26 cellular contexts compared by ENCODE assay signal in the genomic region with DNA sequence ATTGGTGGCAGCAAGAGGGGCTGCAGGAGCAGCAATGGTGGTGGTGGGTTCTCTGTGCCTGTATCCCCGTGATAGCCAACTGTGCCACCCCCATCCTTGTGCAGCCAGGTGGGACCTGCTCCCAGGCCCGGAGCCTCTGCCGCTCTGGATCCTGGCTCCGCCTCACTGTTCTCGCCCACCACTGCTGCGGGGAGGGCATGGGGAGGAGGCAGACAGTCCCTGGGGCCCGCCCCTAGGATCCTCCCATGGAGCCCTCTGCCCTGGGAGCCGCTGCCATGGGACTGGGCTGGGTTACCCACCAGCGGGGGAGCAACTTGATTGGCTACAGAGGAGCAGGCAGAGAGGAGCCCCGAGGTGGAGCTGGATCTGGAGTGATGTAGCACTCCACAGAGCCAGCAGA. TPM values are rescaled to one million over a fixed set of nuclear protein-coding genes. Genes with fewer than 3 reads are reported as not detected.
"Had no signal": no experiment of that assay in that cellular context is flagged by ENCODE, and none has a peak within 500 bp of the region (broad histone marks: within the 10 kb centered on the region; RNA-seq: fewer than 3 reads in every experiment).

No MANE protein-coding gene starts in this region.

- H3K9me2 ChIP-seq: SK-N-SH had no signal

- H3K4me1 ChIP-seq: ascending aorta, body of pancreas, SJCRH30 had no signal

- H3K27me3 ChIP-seq: ascending aorta, body of pancreas, SJCRH30 had no signal

- DNase-seq: activated CD4-positive, alpha-beta T cell treated with anti-CD3 and anti-CD28 coated beads for 36 hours; activated CD8-positive, alpha-beta memory T cell treated with anti-CD3 and anti-CD28 coated beads, Interleukin-2, amount 50 U/mL, for 4 hours; activated CD8-positive, alpha-beta T cell treated with anti-CD3 and anti-CD28 coated beads for 36 hours; activated naive CD4-positive, alpha-beta T cell treated with anti-CD3 and anti-CD28 coated beads, Interleukin-2, amount 50 U/mL, for 16 hours; activated T-cell treated with anti-CD3 and anti-CD28 coated beads, Interleukin-2, amount 50 U/mL, for 72 hours; amniotic stem cell; body of pancreas; KG1; NCI-H1092; NCI-H1417; NCI-H2029; NCI-H345; NCI-H510A; NCI-H526 treated with DMSO at 0.1 percent for 48 hours; NCI-H82; SJCRH30; SK-N-SH; T-helper 1 cell had no signal

- H3K4me2 ChIP-seq: SK-N-SH had no signal

- H3K27ac ChIP-seq: ascending aorta, body of pancreas, SJCRH30, VCaP had no signal

- ATAC-seq: activated CD4-positive, alpha-beta T cell treated with anti-CD3 and anti-CD28 coated beads for 36 hours; activated CD8-positive, alpha-beta T cell treated with anti-CD3 and anti-CD28 coated beads for 36 hours; activated T-cell treated with anti-CD3 and anti-CD28 coated beads, Interleukin-2, amount 50 U/mL, for 72 hours; body of pancreas had no signal

- H3K9ac ChIP-seq: SK-N-SH had no signal

- H3K9me3 ChIP-seq: ascending aorta, body of pancreas, SJCRH30, SK-N-SH had no signal

- H3K4me3 ChIP-seq: ascending aorta, body of pancreas, SJCRH30 had no signal

- H3K36me3 ChIP-seq: ascending aorta, SJCRH30 had no signal

RNA-seq across cellular contexts. Expression of a gene that starts 31.6 kb away (rescaled TPM):
- total RNA-seq: activated CD8-positive, alpha-beta T cell treated with anti-CD3 and anti-CD28 coated beads for 36 hours; activated T-cell treated with anti-CD3 and anti-CD28 coated beads, Interleukin-2, amount 50 U/mL, for 72 hours; activated T-helper 2 cell treated with anti-CD3 and anti-CD28 coated beads, Interferon-gamma antibody, Interleukin-2, Interleukin-4, amounts not matched to agents 10 μg/mL and 5 μg/mL and 100 μg/mL, durations not matched to agents 14 hours and 24 hours and 36 hours; ascending aorta; SJCRH30; T-helper 2 cell treated with Interferon-gamma antibody and Interleukin-4, amounts not matched to agents 100 ng/mL and 5 ng/mL, for 36 hours had no signal
- polyA plus RNA-seq: SK-N-SH had no signal

RNA-seq across cellular contexts. Expression of a gene that starts 41.9 kb away (rescaled TPM):
- total RNA-seq: activated T-cell treated with anti-CD3 and anti-CD28 coated beads, Interleukin-2, amount 50 U/mL, for 72 hours; activated T-helper 2 cell treated with anti-CD3 and anti-CD28 coated beads, Interferon-gamma antibody, Interleukin-2, Interleukin-4, amounts not matched to agents 10 μg/mL and 5 μg/mL and 100 μg/mL, durations not matched to agents 14 hours and 24 hours and 36 hours; ascending aorta; body of pancreas; bronchial epithelial cell; LHCN-M2; M059J; RPMI7951; SJCRH30 had no signal
- polyA plus RNA-seq: SK-N-SH had no signal
